19 cellular contexts compared by ENCODE assay signal in the genomic region with DNA sequence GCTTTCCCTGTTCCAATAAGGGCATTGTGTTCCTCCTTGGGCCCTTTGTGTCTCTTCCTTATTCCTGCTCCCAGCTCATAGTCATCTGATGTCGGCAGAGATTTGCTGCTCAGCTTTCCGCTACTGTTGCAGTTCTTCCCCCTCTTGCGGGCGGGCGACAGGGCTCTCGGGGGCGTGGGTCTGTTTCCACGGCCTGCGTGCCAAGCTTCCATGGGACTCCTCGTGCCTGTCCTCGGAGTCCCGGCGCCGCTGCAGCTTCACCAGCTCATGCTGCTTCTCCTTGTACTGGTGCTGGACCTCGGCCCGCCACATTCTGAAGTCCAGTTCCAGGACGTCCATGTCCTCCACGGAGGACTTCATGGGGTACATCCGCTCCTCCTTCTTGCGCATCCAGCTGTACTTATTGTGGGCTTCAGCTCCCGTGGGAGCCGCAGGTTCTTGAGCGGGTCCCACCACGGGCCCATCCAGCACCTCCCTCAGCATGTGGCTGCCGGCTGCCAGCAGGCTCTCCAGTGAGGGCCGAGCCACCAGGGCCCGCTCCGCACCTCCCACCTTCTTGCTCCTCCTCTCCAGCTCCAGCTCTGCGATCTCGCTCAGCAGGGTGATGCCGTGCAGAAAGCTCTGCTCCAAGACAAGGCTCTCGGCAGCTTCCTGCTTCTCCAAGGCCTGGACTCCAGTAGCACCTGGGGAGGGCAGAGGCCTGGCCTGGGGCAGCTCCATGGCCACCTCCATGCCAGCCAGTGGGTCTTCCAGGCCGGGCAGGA.
DNase-seq lines count a peak whose midpoint lies in the region; ATAC-seq and TF ChIP-seq lines count a peak whose summit lies in the region.
"Had no signal": no experiment of that assay in that cellular context is flagged by ENCODE, and none has a peak within 500 bp of the region (broad histone marks: within the 10 kb centered on the region; RNA-seq: fewer than 3 reads in every experiment).

No MANE protein-coding gene starts in this region.

- DNase-seq in H7 (peak; percentile 35), cerebellar cortex (ENCODE audit: low spot score) (peak; percentile 32), testis (peak; percentile 24), ecto neural progenitor cell (ENCODE audit: low spot score) (no peak), CD14-positive monocyte (ENCODE audit: low spot score) (no peak)
- DNase-seq in naive thymus-derived CD4-positive, alpha-beta T cell = no peak
- DNase-seq in stimulated activated naive CD8-positive, alpha-beta T cell treated with anti-CD3 and anti-CD28 coated beads, Interleukin-15, amount 100 ng/mL, for 72 hours = no peak
- DNase-seq: activated CD4-positive, alpha-beta T cell treated with anti-CD3 and anti-CD28 coated beads, Interleukin-2, amount 50 U/mL, for 1 hour; activated naive CD4-positive, alpha-beta T cell treated with anti-CD3 and anti-CD28 coated beads, Interleukin-2, amount 50 U/mL, for 16 hours; CD4-positive, alpha-beta memory T cell; KBM-7; NCI-H1436; NCI-H2107; NCI-H446 treated with DMSO at 0.1 percent for 48 hours; stimulated activated CD4-positive, alpha-beta T cell treated with anti-CD3 and anti-CD28 coated beads, Interleukin-2, amount 100 ng/mL, for 24 hours; WERI-Rb-1 had no signal

- H3K27ac Mint-ChIP-seq in naive thymus-derived CD4-positive, alpha-beta T cell = peak overlapping the region in 1 of 9 donors; percentile 8
- H3K27ac Mint-ChIP-seq in stimulated activated naive CD8-positive, alpha-beta T cell treated with anti-CD3 and anti-CD28 coated beads, Interleukin-15, amount 100 ng/mL, for 72 hours = no peak overlapping the region
- H3K27ac Mint-ChIP-seq in CD14-positive monocyte = peak overlapping the region in 2 of 7 donors; percentile 17 to 50
- H3K27ac Mint-ChIP-seq: CD4-positive, alpha-beta memory T cell; T-helper 2 cell treated with Interferon-gamma antibody and Interleukin-4, amounts not matched to agents 5 μg/mL and 100 μg/mL, for 36 hours had no signal

- no peaks in the 10 kb centered on the region for H3K36me3 Mint-ChIP-seq in naive thymus-derived CD4-positive, alpha-beta T cell
- H3K36me3 Mint-ChIP-seq in CD14-positive monocyte = peaks cover 55 to 70% of the 10 kb centered on the region in 2 donors
- H3K36me3 Mint-ChIP-seq: CD4-positive, alpha-beta memory T cell had no signal

- no peak for TF ChIP-seq POLR2A in testis (IDR thresholded peaks at IDR 0.05)

- peaks cover 0 to 15% (median 6%) of the 10 kb centered on the region in 5 donors for H3K27me3 Mint-ChIP-seq in naive thymus-derived CD4-positive, alpha-beta T cell
- H3K27me3 Mint-ChIP-seq in stimulated activated naive CD8-positive, alpha-beta T cell treated with anti-CD3 and anti-CD28 coated beads, Interleukin-15, amount 100 ng/mL, for 72 hours = peaks cover 23% of the 10 kb centered on the region
- no peaks in the 10 kb centered on the region for H3K27me3 Mint-ChIP-seq in CD14-positive monocyte (ENCODE audit: low read depth in 3 of 3)

- TF ChIP-seq CTCF in testis (IDR thresholded peaks at IDR 0.05) (no peak), CD14-positive monocyte (IDR thresholded peaks at IDR 0.05) (no peak)

- H3K9me3 ChIP-seq in naive thymus-derived CD4-positive, alpha-beta T cell (ENCODE audit: control insufficient read depth in 2 of 3, low read length in 3 of 3) = no peaks in the 10 kb centered on the region
- no peaks in the 10 kb centered on the region for H3K9me3 ChIP-seq in testis

- WGBS in testis, 2 donors = 49 to 53% methylated on average over 30 to 33 of the region's 33 CpGs

- H3K4me1 ChIP-seq in naive thymus-derived CD4-positive, alpha-beta T cell (ENCODE audit: control insufficient read depth in 2 of 2, insufficient read depth in 2 of 2, low read length in 2 of 2) = no peaks in the 10 kb centered on the region
- peaks cover 17% of the 10 kb centered on the region for H3K4me1 ChIP-seq in testis

- peak overlapping the region in 1 of 10 donors; percentile 36 for H3K4me3 Mint-ChIP-seq in naive thymus-derived CD4-positive, alpha-beta T cell
- H3K4me3 Mint-ChIP-seq in stimulated activated naive CD8-positive, alpha-beta T cell treated with anti-CD3 and anti-CD28 coated beads, Interleukin-15, amount 100 ng/mL, for 72 hours = no peak overlapping the region
- H3K4me3 Mint-ChIP-seq in CD14-positive monocyte = no peak overlapping the region
- H3K4me3 Mint-ChIP-seq: CD4-positive, alpha-beta memory T cell; T-helper 2 cell treated with Interferon-gamma antibody and Interleukin-4, amounts not matched to agents 5 μg/mL and 100 μg/mL, for 36 hours had no signal

- no peak overlapping the region for H3K4me3 ChIP-seq in H7 (ENCODE audit: insufficient read depth, low read depth, low read length)
- H3K4me3 ChIP-seq in naive thymus-derived CD4-positive, alpha-beta T cell (ENCODE audit: low read length) = no peak overlapping the region
- H3K4me3 ChIP-seq in testis = no peak overlapping the region
- H3K4me3 ChIP-seq: cardiac muscle cell, skin epidermis had no signal

- H3K4me1 Mint-ChIP-seq in naive thymus-derived CD4-positive, alpha-beta T cell = peaks cover 0 to 2% (median 0%) of the 10 kb centered on the region in 7 donors
- peaks cover 4% of the 10 kb centered on the region for H3K4me1 Mint-ChIP-seq in stimulated activated naive CD8-positive, alpha-beta T cell treated with anti-CD3 and anti-CD28 coated beads, Interleukin-15, amount 100 ng/mL, for 72 hours
- H3K4me1 Mint-ChIP-seq in CD14-positive monocyte = no peaks in the 10 kb centered on the region
- H3K4me1 Mint-ChIP-seq: CD4-positive, alpha-beta memory T cell had no signal

- peak; percentile 17 for ATAC-seq in naive thymus-derived CD4-positive, alpha-beta T cell
- no peak for ATAC-seq in stimulated activated naive CD8-positive, alpha-beta T cell treated with anti-CD3 and anti-CD28 coated beads, Interleukin-15, amount 100 ng/mL, for 72 hours

- no peaks in the 10 kb centered on the region for H3K9me3 Mint-ChIP-seq in naive thymus-derived CD4-positive, alpha-beta T cell
- no peaks in the 10 kb centered on the region for H3K9me3 Mint-ChIP-seq in stimulated activated naive CD8-positive, alpha-beta T cell treated with anti-CD3 and anti-CD28 coated beads, Interleukin-15, amount 100 ng/mL, for 72 hours
- peaks cover 0 to 3% (median 1%) of the 10 kb centered on the region in 7 donors for H3K9me3 Mint-ChIP-seq in CD14-positive monocyte
- H3K9me3 Mint-ChIP-seq: CD4-positive, alpha-beta memory T cell; T-helper 2 cell treated with Interferon-gamma antibody and Interleukin-4, amounts not matched to agents 5 μg/mL and 100 μg/mL, for 36 hours had no signal

- no peaks in the 10 kb centered on the region for H3K36me3 ChIP-seq in H7 (replicated peaks; ENCODE audit: control insufficient read depth, insufficient read depth, low read length)
- H3K36me3 ChIP-seq in naive thymus-derived CD4-positive, alpha-beta T cell (ENCODE audit: control insufficient read depth in 2 of 3, insufficient read depth in 3 of 3, low read length in 3 of 3) = no peaks in the 10 kb centered on the region
- H3K36me3 ChIP-seq in testis (ENCODE audit: low read depth, missing control alignments) = no peaks in the 10 kb centered on the region
- H3K36me3 ChIP-seq: cardiac muscle cell, WERI-Rb-1 had no signal

- POLR2A ChIA-PET in naive thymus-derived CD4-positive, alpha-beta T cell (lab: Charles Lee) = no interaction called here

- no peak overlapping the region for H3K27ac ChIP-seq in naive thymus-derived CD4-positive, alpha-beta T cell (ENCODE audit: low read depth, low read length)
- H3K27ac ChIP-seq in testis = peak overlapping the region; percentile 63 to 83
- H3K27ac ChIP-seq: cardiac muscle cell, skin epidermis, WERI-Rb-1 had no signal

- CTCF ChIA-PET in naive thymus-derived CD4-positive, alpha-beta T cell (lab: Charles Lee) = no interaction called here

- intact Hi-C loops in naive thymus-derived CD4-positive, alpha-beta T cell (cut with micrococcal nuclease) = no loop called here
- intact Hi-C loops in testis (cut with DNase I; ENCODE audit: low total_unique reads) (no loop called here), CD14-positive monocyte (cut with micrococcal nuclease) (no loop called here)

- no peaks in the 10 kb centered on the region for H3K27me3 ChIP-seq in H7 (ENCODE audit: control insufficient read depth, insufficient read depth, low read length)
- H3K27me3 ChIP-seq in naive thymus-derived CD4-positive, alpha-beta T cell (ENCODE audit: control insufficient read depth in 2 of 2, insufficient read depth in 2 of 2, low read length in 2 of 2) = no peaks in the 10 kb centered on the region
- no peaks in the 10 kb centered on the region for H3K27me3 ChIP-seq in testis
- H3K27me3 ChIP-seq: cardiac muscle cell had no signal

Comparison
In these comparisons a context has a peak if more than half of its experiments do, and no peak if none do; other contexts are left out.
1. DNase-seq: peak in H7 (single experiment), cerebellar cortex (single experiment) and testis (single experiment); none in naive thymus-derived CD4-positive, alpha-beta T cell (0 of 9), ecto neural progenitor cell (single experiment), stimulated activated naive CD8-positive, alpha-beta T cell treated with anti-CD3 and anti-CD28 coated beads, Interleukin-15, amount 100 ng/mL, for 72 hours (0 of 2) and CD14-positive monocyte (single experiment).